ENCODE assay signal across 15 cellular contexts in genomic region chr2:74278176-74278575, GRCh38.
"Had no signal": no experiment of that assay in that cellular context is flagged by ENCODE, and none has a peak within 500 bp of the region (broad histone marks: within the 10 kb centered on the region; RNA-seq: fewer than 3 reads in every experiment).

No MANE protein-coding gene starts in this region.

- H3K27ac ChIP-seq: body of pancreas, coronary artery, left lung, tibial artery, uterus had no signal

- ATAC-seq: body of pancreas, esophagus mucosa, left lung had no signal

- H3K4me1 ChIP-seq: body of pancreas, left lung, tibial artery, uterus had no signal

- H3K4me3 ChIP-seq: body of pancreas, coronary artery, left lung, tibial artery, uterus had no signal

- DNase-seq: activated CD4-positive, CD25-positive, alpha-beta regulatory T cell treated with anti-CD3 and anti-CD28 coated beads, Interleukin-2, amount 50 U/mL, for 72 hours; activated naive CD8-positive, alpha-beta T cell treated with anti-CD3 and anti-CD28 coated beads for 36 hours; amygdala; body of pancreas; central memory CD4-positive, alpha-beta T cell; hippocampal formation; left lung; nephron progenitor cell; stimulated activated CD4-positive, alpha-beta T cell treated with anti-CD3 and anti-CD28 coated beads, Interleukin-12 subunit alpha, Interleukin-12 subunit beta, amount 100 ng/mL, for 4 hours; stimulated activated CD4-positive, alpha-beta T cell treated with anti-CD3 and anti-CD28 coated beads, Interleukin-2, amount 100 ng/mL, for 24 hours; T-helper 2 cell; tibial artery; uterus had no signal

- H3K9me3 ChIP-seq: body of pancreas, left lung, tibial artery, uterus had no signal

- H3K36me3 ChIP-seq: left lung, uterus had no signal

- H3K27me3 ChIP-seq: body of pancreas, left lung, tibial artery, uterus had no signal
